Comparison of ENCODE assay signal across 1 cellular context in genomic region chr1:12657060-12657866, GRCh38.
TF ChIP-seq lines count a peak whose summit lies in the region.

No MANE protein-coding gene starts in this region.

TF ChIP-seq in K562, 482 proteins besides CTCF, POLR2A, EP300 and RAD21 (continued from another document and continues in another):
- no peak for TF ChIP-seq CHD7 (IDR thresholded peaks at IDR 0.05; ENCODE audit: low read depth, low read length)
- no peak for TF ChIP-seq ARID1B (IDR thresholded peaks at IDR 0.05)
- no peak for TF ChIP-seq WHSC1 (IDR thresholded peaks at IDR 0.05; ENCODE audit: low read length)
- TF ChIP-seq ELF1 (tag; IDR thresholded peaks at IDR 0.05) = no peak
- TF ChIP-seq ZNF146 (CRISPR knock-in tag; IDR thresholded peaks at IDR 0.05; ENCODE audit: unreplicated experiment) = peak; percentile 80
- TF ChIP-seq KLF6 (CRISPR knock-in tag; IDR thresholded peaks at IDR 0.05; ENCODE audit: borderline replicate concordance) = no peak
- no peak for TF ChIP-seq SRSF9 (IDR thresholded peaks at IDR 0.05; ENCODE audit: borderline replicate concordance, low read depth, low read length)
- no peak for TF ChIP-seq FOXA1 (IDR thresholded peaks at IDR 0.05; ENCODE audit: borderline replicate concordance)
- no peak for TF ChIP-seq MCM2 (IDR thresholded peaks at IDR 0.05; ENCODE audit: low read depth)
- TF ChIP-seq YBX1 (IDR thresholded peaks at IDR 0.05) = no peak
- TF ChIP-seq ZNF445 (CRISPR knock-in tag; IDR thresholded peaks at IDR 0.05; ENCODE audit: low read depth) = no peak
- no peak for TF ChIP-seq PCBP1 (IDR thresholded peaks at IDR 0.05; ENCODE audit: low read depth, low read length, poor library complexity, severe bottlenecking)
- TF ChIP-seq SMAD4 (CRISPR knock-in tag; conservative IDR thresholded peaks at IDR 0.05) = peak; percentile 27; the same call in 1 of the 2 replicates
- TF ChIP-seq ZNF398 (CRISPR knock-in tag; IDR thresholded peaks at IDR 0.05) = no peak
- TF ChIP-seq ATF2 (CRISPR knock-in tag; IDR thresholded peaks at IDR 0.05) = no peak
- no peak for TF ChIP-seq HSF4 (CRISPR knock-in tag; IDR thresholded peaks at IDR 0.05; ENCODE audit: borderline replicate concordance)
- TF ChIP-seq MAZ (CRISPR knock-in tag; conservative IDR thresholded peaks at IDR 0.05 in 1 of 2, IDR thresholded peaks at IDR 0.05 in 1 of 2) = peak in 1 of 2 experiments; percentile 54; a peak in 2 of 4 replicates
- no peak for TF ChIP-seq RBM39 (optimal IDR thresholded peaks at IDR 0.05; ENCODE audit: low read depth, low read length)
- TF ChIP-seq ZBTB7A (IDR thresholded peaks at IDR 0.05; ENCODE audit: borderline replicate concordance, control insufficient read depth, low read depth, low read length) = no peak
- TF ChIP-seq MYNN (IDR thresholded peaks at IDR 0.05) = no peak
- TF ChIP-seq MYNN (CRISPR knock-in tag; IDR thresholded peaks at IDR 0.05) = no peak
- no peak for TF ChIP-seq BRF2 (IDR thresholded peaks at IDR 0.05; ENCODE audit: borderline replicate concordance, insufficient read depth, insufficient read length)
- no peak for TF ChIP-seq SMARCB1 (IDR thresholded peaks at IDR 0.05; ENCODE audit: insufficient read length, low read depth)
- no peak for TF ChIP-seq ZNF695 (CRISPR knock-in tag; IDR thresholded peaks at IDR 0.05)
- TF ChIP-seq ZNF316 (IDR thresholded peaks at IDR 0.05) = no peak
- no peak for TF ChIP-seq PTTG1 (tag; IDR thresholded peaks at IDR 0.05; ENCODE audit: low read depth)
- no peak for TF ChIP-seq BRD4 (IDR thresholded peaks at IDR 0.05)
- no peak for TF ChIP-seq PYGO2 (tag; IDR thresholded peaks at IDR 0.05)
- TF ChIP-seq BHLHE40 (IDR thresholded peaks at IDR 0.05; ENCODE audit: low read length) = peak; percentile 98
- TF ChIP-seq GTF2E2 (tag; IDR thresholded peaks at IDR 0.05) = no peak; the same call in 1 of the 2 replicates
- no peak for TF ChIP-seq MAFK (IDR thresholded peaks at IDR 0.05; ENCODE audit: low read length)
- peak; percentile 48 for TF ChIP-seq FOSL1 (tag; conservative IDR thresholded peaks at IDR 0.05)
- TF ChIP-seq RNF219 (CRISPR knock-in tag; IDR thresholded peaks at IDR 0.05) = no peak
- no peak for TF ChIP-seq CC2D1A (IDR thresholded peaks at IDR 0.05)
- TF ChIP-seq ARNT (IDR thresholded peaks at IDR 0.05) = peak in 1 of 2 experiments; percentile 60; a peak in 2 of 4 replicates
- no peak for TF ChIP-seq LARP7 (IDR thresholded peaks at IDR 0.05)
- peak; percentile 51 for TF ChIP-seq RBFOX2 (IDR thresholded peaks at IDR 0.05; ENCODE audit: low read depth, low read length)
- TF ChIP-seq MYBL2 (IDR thresholded peaks at IDR 0.05; ENCODE audit: low read depth) = no peak
- no peak for TF ChIP-seq MYBL2 (CRISPR knock-in tag; IDR thresholded peaks at IDR 0.05; ENCODE audit: borderline replicate concordance)
- no peak for TF ChIP-seq TARDBP (IDR thresholded peaks at IDR 0.05)
- TF ChIP-seq ZNF561 (CRISPR knock-in tag; conservative IDR thresholded peaks at IDR 0.05) = no peak
- TF ChIP-seq BCLAF1 (IDR thresholded peaks at IDR 0.05; ENCODE audit: borderline replicate concordance in 1 of 2, control insufficient read depth in 1 of 2, low read depth in 2 of 2, low read length in 1 of 2) = no peak
- no peak for TF ChIP-seq NR2C2 (CRISPR knock-in tag; IDR thresholded peaks at IDR 0.05)
- TF ChIP-seq NR2C2 (tag; IDR thresholded peaks at IDR 0.05) = no peak
